Comparison of ENCODE assay signal across 22 cellular contexts in the genomic region with DNA sequence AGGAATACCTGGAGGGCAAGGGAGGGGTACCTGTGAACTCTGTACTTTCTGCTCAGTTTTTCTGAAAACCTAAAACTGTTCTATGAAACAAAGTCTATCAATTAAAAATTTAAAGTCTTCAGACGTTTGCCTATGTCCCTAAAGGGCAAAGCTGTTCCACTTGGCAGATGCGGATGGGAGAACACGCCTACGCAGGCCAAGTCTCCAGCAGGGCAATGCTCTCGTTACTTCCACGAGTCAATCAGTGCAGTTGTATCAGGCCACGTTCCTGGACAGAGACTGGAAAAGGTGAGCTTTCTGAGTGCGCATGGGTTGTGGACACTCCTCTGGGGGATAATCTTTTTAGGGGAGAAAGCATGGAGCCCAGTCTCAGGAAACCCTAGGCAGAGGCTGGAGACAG.
"Had no signal": no experiment of that assay in that cellular context is flagged by ENCODE, and none has a peak within 500 bp of the region (broad histone marks: within the 10 kb centered on the region; RNA-seq: fewer than 3 reads in every experiment).

No MANE protein-coding gene starts in this region.

- H3K27ac Mint-ChIP-seq: activated CD8-positive, alpha-beta T cell treated with anti-CD3 and anti-CD28 coated beads, Interleukin-2, amount 10 ng/mL, durations not matched to agents 7 days and 5 days; activated naive CD8-positive, alpha-beta T cell treated with anti-CD3 and anti-CD28 coated beads, Interleukin-2, amount 10 ng/mL, durations not matched to agents 7 days and 5 days; T-helper 1 cell treated with Interleukin-12 subunit alpha and Interleukin-12 subunit beta and Interleukin-4 antibody, amounts not matched to agents 30 μg/mL and 1 μg/mL, for 36 hours had no signal

- H3K4me3 Mint-ChIP-seq: activated CD8-positive, alpha-beta T cell treated with anti-CD3 and anti-CD28 coated beads, Interleukin-2, amount 10 ng/mL, durations not matched to agents 7 days and 5 days; activated naive CD8-positive, alpha-beta T cell treated with anti-CD3 and anti-CD28 coated beads, Interleukin-2, amount 10 ng/mL, durations not matched to agents 7 days and 5 days; T-helper 1 cell treated with Interleukin-12 subunit alpha and Interleukin-12 subunit beta and Interleukin-4 antibody, amounts not matched to agents 30 μg/mL and 1 μg/mL, for 36 hours had no signal

- H3K27ac ChIP-seq: adrenal gland, Peyer's patch had no signal

- H3K4me1 ChIP-seq: adrenal gland, Peyer's patch had no signal

- H3K27me3 ChIP-seq: adrenal gland, Peyer's patch had no signal

- H3K9me3 Mint-ChIP-seq: activated naive CD8-positive, alpha-beta T cell treated with anti-CD3 and anti-CD28 coated beads, Interleukin-2, amount 10 ng/mL, durations not matched to agents 7 days and 5 days; T-helper 1 cell treated with Interleukin-12 subunit alpha and Interleukin-12 subunit beta and Interleukin-4 antibody, amounts not matched to agents 30 μg/mL and 1 μg/mL, for 36 hours had no signal

- H3K4me3 ChIP-seq: adrenal gland, Peyer's patch had no signal

- ATAC-seq: activated CD8-positive, alpha-beta T cell treated with anti-CD3 and anti-CD28 coated beads, Interleukin-2, amount 10 ng/mL, durations not matched to agents 7 days and 5 days had no signal

- DNase-seq: activated CD4-positive, alpha-beta T cell treated with anti-CD3 and anti-CD28 coated beads for 48 hours; activated CD4-positive, alpha-beta T cell treated with anti-CD3 and anti-CD28 coated beads, Interleukin-2, amount 50 U/mL, for 4 hours; activated CD4-positive, CD25-positive, alpha-beta regulatory T cell treated with anti-CD3 and anti-CD28 coated beads, Interleukin-2, amount 50 U/mL, for 72 hours; activated CD8-positive, alpha-beta memory T cell treated with anti-CD3 and anti-CD28 coated beads, Interleukin-2, amount 50 U/mL, for 48 hours; activated CD8-positive, alpha-beta T cell treated with anti-CD3 and anti-CD28 coated beads, Interleukin-2, amount 10 ng/mL, durations not matched to agents 7 days and 5 days; activated naive CD4-positive, alpha-beta T cell treated with anti-CD3 and anti-CD28 coated beads, Interleukin-2, amount 50 U/mL, for 16 hours; activated naive CD8-positive, alpha-beta T cell treated with anti-CD3 and anti-CD28 coated beads, Interleukin-2, amount 10 ng/mL, durations not matched to agents 7 days and 5 days; activated T-cell treated with anti-CD3 and anti-CD28 coated beads, Interleukin-2, amount 50 U/mL, for 1 hour; adrenal gland; anterior cingulate cortex; caudate nucleus; KG1; NCI-H1048; NCI-H1930; NCI-H345; NCI-H510A; NCI-H526 treated with DMSO at 0.1 percent for 48 hours; NCI-H82; OCI-M1; Peyer's patch; SHP77 treated with DMSO at 0.1 percent for 48 hours had no signal

- H3K9me3 ChIP-seq: adrenal gland, Peyer's patch had no signal

- H3K36me3 ChIP-seq: adrenal gland, Peyer's patch had no signal

- H3K36me3 Mint-ChIP-seq: activated naive CD8-positive, alpha-beta T cell treated with anti-CD3 and anti-CD28 coated beads, Interleukin-2, amount 10 ng/mL, durations not matched to agents 7 days and 5 days had no signal
